Comparison of ENCODE assay signal across 22 cellular contexts in the genomic region with DNA sequence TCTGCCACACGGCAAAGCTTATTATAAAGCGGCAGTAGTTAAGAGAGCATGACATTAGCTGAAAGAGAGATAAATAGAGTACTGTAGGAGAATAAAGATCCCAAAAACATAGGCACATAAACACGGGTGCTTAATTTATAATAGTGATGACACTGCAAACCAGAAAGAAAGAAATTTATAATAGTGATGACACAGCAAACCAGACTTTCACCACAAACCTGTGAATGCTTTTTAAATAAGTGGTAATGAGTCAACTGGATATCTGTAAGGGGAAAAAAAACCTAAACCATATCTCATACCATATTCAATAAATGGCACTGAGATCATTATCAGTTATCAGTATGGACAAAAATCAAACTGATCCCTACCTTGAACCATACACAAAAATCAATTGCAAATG. TPM values are rescaled to one million over a fixed set of nuclear protein-coding genes. Genes with fewer than 3 reads are reported as not detected.
DNase-seq lines count a peak whose midpoint lies in the region; ATAC-seq, FAIRE-seq and TF ChIP-seq lines count a peak whose summit lies in the region.
"Had no signal": no experiment of that assay in that cellular context is flagged by ENCODE, and none has a peak within 500 bp of the region (broad histone marks: within the 10 kb centered on the region; RNA-seq: fewer than 3 reads in every experiment).

No MANE protein-coding gene starts in this region.

- in situ Hi-C loops in mammary epithelial cell (cut with MboI; ENCODE audit: low sequenced_read_pairs in 2 of 2): no loop called here

- no peaks in the 10 kb centered on the region for H3K4me1 Mint-ChIP-seq in MCF 10A (ENCODE audit: insufficient read depth, unreplicated experiment)
- H3K4me1 Mint-ChIP-seq in type B pancreatic cell (ENCODE audit: unreplicated experiment): no peaks in the 10 kb centered on the region
- H3K4me1 Mint-ChIP-seq: CD8-positive, alpha-beta memory T cell; H9 had no signal

- no peaks in the 10 kb centered on the region for H3K9me3 ChIP-seq in mammary epithelial cell (replicated peaks; ENCODE audit: insufficient read depth, low read length)
- no peaks in the 10 kb centered on the region for H3K9me3 ChIP-seq in SK-N-MC (ENCODE audit: low read depth, low read length)
- H3K9me3 ChIP-seq in aorta (ENCODE audit: control insufficient read depth, low read length): no peaks in the 10 kb centered on the region
- H3K9me3 ChIP-seq in kidney (ENCODE audit: control insufficient read depth in 1 of 2, low read length in 2 of 2): no peaks in the 10 kb centered on the region

- H2AFZ ChIP-seq in mammary epithelial cell (ENCODE audit: low read depth, low read length): no peak overlapping the region
- H2AFZ ChIP-seq: PC-9 had no signal

- H3K4me1 ChIP-seq in mammary epithelial cell (ENCODE audit: insufficient read depth, low read length): no peaks in the 10 kb centered on the region
- no peaks in the 10 kb centered on the region for H3K4me1 ChIP-seq in foreskin keratinocyte
- H3K4me1 ChIP-seq in aorta (ENCODE audit: control insufficient read depth in 1 of 2, insufficient read depth in 2 of 2, low read length in 2 of 2): no peaks in the 10 kb centered on the region
- no peaks in the 10 kb centered on the region for H3K4me1 ChIP-seq in kidney (ENCODE audit: control insufficient read depth in 1 of 2, insufficient read depth in 1 of 2, low read depth in 1 of 2, low read length in 2 of 2)

- H3K36me3 ChIP-seq in mammary epithelial cell (ENCODE audit: insufficient read depth, low read length): peaks cover 7% of the 10 kb centered on the region
- 0 out of 2 replicates have a peak, but pooled peaks cover 6% of the 10 kb centered on the region for H3K36me3 ChIP-seq in SK-N-MC (ENCODE audit: insufficient read depth, low read length)
- peaks cover 4 to 5% of the 10 kb centered on the region in 2 donors for H3K36me3 ChIP-seq in aorta (ENCODE audit: control insufficient read depth in 1 of 2, insufficient read depth in 2 of 2, low read length in 1 of 2)
- peaks cover 8 to 10% of the 10 kb centered on the region in 2 donors for H3K36me3 ChIP-seq in kidney (ENCODE audit: control insufficient read depth in 1 of 2, insufficient read depth in 2 of 2, low read length in 2 of 2)

- H3K9me3 Mint-ChIP-seq in MCF 10A (ENCODE audit: unreplicated experiment) (no peaks in the 10 kb centered on the region), type B pancreatic cell (peaks cover 3% of the 10 kb centered on the region)
- H3K9me3 Mint-ChIP-seq: CD8-positive, alpha-beta memory T cell; H9 had no signal

- 91% methylated on average over 3 of the region's 3 CpGs for WGBS in mammary epithelial cell (ENCODE audit: low coverage, missing lambda C conversion rate)
- WGBS in aorta, 2 donors: 95 to 96% methylated on average over 3 of the region's 3 CpGs

- H3K9ac ChIP-seq in mammary epithelial cell (ENCODE audit: insufficient read depth, low read length) (no peak overlapping the region), SK-N-MC (ENCODE audit: insufficient read length) (no peak overlapping the region), kidney (ENCODE audit: low read length in 2 of 2) (no peak overlapping the region)

- no peaks in the 10 kb centered on the region for H3K27me3 ChIP-seq in mammary epithelial cell (ENCODE audit: insufficient read depth, low read length)
- H3K27me3 ChIP-seq in foreskin keratinocyte: no peaks in the 10 kb centered on the region
- H3K27me3 ChIP-seq in aorta (ENCODE audit: control insufficient read depth in 1 of 2, insufficient read depth in 2 of 2, low read length in 1 of 2): no peaks in the 10 kb centered on the region

- CTCF ChIA-PET in mammary epithelial cell (lab: Charles Lee; ENCODE audit: low non-redundant PET) (no interaction called here), MCF 10A (lab: Yijun Ruan, JAX) (interaction anchor here (0.6 kb wide), 1 partner anchor 310 kb away, joined by 3 read pairs; no protein-coding TSS in a partner anchor)

- no peak overlapping the region for H3K4me3 Mint-ChIP-seq in MCF 10A (ENCODE audit: unreplicated experiment)
- no peak overlapping the region for H3K4me3 Mint-ChIP-seq in type B pancreatic cell
- H3K4me3 Mint-ChIP-seq: CD8-positive, alpha-beta memory T cell; H9 had no signal

- H3K27ac ChIP-seq in mammary epithelial cell (ENCODE audit: insufficient read depth, low read depth, low read length) (no peak overlapping the region), SK-N-MC (peak overlapping the region; percentile 89), foreskin keratinocyte (no peak overlapping the region), aorta (ENCODE audit: low read depth in 1 of 2, low read length in 2 of 2) (no peak overlapping the region), kidney (ENCODE audit: low read depth in 2 of 2, low read length in 2 of 2) (no peak overlapping the region)
- H3K27ac ChIP-seq: PC-9 had no signal

- H3K36me3 Mint-ChIP-seq in MCF 10A (ENCODE audit: insufficient read depth, unreplicated experiment) (peaks cover 28% of the 10 kb centered on the region), type B pancreatic cell (peaks cover 21% of the 10 kb centered on the region)

- dilution Hi-C loops in mammary epithelial cell (cut with HindIII; ENCODE audit: low sequenced_read_pairs): no loop called here

- H4K20me1 ChIP-seq in mammary epithelial cell (ENCODE audit: insufficient read depth, low read length): no peaks in the 10 kb centered on the region

- H3K27me3 Mint-ChIP-seq in MCF 10A (ENCODE audit: insufficient read depth, unreplicated experiment) (no peaks in the 10 kb centered on the region), type B pancreatic cell (no peaks in the 10 kb centered on the region)
- H3K27me3 Mint-ChIP-seq: CD8-positive, alpha-beta memory T cell had no signal

- intact Hi-C loops in mammary epithelial cell (cut with micrococcal nuclease): no loop called here
- intact Hi-C loops in MCF 10A (cut with micrococcal nuclease): no loop called here
- intact Hi-C loops in aorta (cut with DNase I): no loop called here
- intact Hi-C loops in kidney (cut with DNase I): no loop called here

- no peak for FAIRE-seq in kidney (lab: Jason Lieb, UNC)
- FAIRE-seq: A204.1, GM12878 had no signal

- H3K4me3 ChIP-seq in mammary epithelial cell (replicated peaks in 1 of 3; ENCODE audit: insufficient read depth in 1 of 3, low read depth in 2 of 3, low read length in 3 of 3) (no peak overlapping the region), SK-N-MC (peak overlapping the region; percentile 47; the same call in 1 of the 2 replicates), aorta (ENCODE audit: low read length in 2 of 2) (no peak overlapping the region), kidney (ENCODE audit: low read length in 2 of 2) (no peak overlapping the region)
- H3K4me3 ChIP-seq: GM12878, PC-9 had no signal

- H3K79me2 ChIP-seq in mammary epithelial cell (ENCODE audit: insufficient read depth, low read length): no peaks in the 10 kb centered on the region

- POLR2A ChIA-PET in MCF 10A (lab: Yijun Ruan, JAX): no interaction called here

- H3K4me2 ChIP-seq in mammary epithelial cell (ENCODE audit: insufficient read depth, low read depth, low read length): no peak overlapping the region
- H3K4me2 ChIP-seq: PC-9 had no signal

- TF ChIP-seq CTCF in mammary epithelial cell (conservative IDR thresholded peaks at IDR 0.05 in 1 of 2, IDR thresholded peaks at IDR 0.05 in 1 of 2; ENCODE audit: extremely low read depth in 1 of 2, insufficient read depth in 1 of 2, low read depth in 1 of 2, low read length in 2 of 2): no peak
- TF ChIP-seq CTCF in MCF 10A (IDR thresholded peaks at IDR 0.05; ENCODE audit: unreplicated experiment): no peak
- no peak for TF ChIP-seq CTCF in foreskin keratinocyte (conservative IDR thresholded peaks at IDR 0.05)
- no peak for TF ChIP-seq CTCF in type B pancreatic cell (conservative IDR thresholded peaks at IDR 0.05)
- TF ChIP-seq CTCF in kidney (IDR thresholded peaks at IDR 0.05; ENCODE audit: borderline replicate concordance, extremely low read depth, insufficient read depth): no peak

- H3K27ac Mint-ChIP-seq in MCF 10A (ENCODE audit: low read depth, unreplicated experiment): no peak overlapping the region
- H3K27ac Mint-ChIP-seq in type B pancreatic cell: no peak overlapping the region
- H3K27ac Mint-ChIP-seq: CD8-positive, alpha-beta memory T cell; H9 had no signal

- peak; percentile 31 for ATAC-seq in foreskin keratinocyte
- ATAC-seq in aorta (ENCODE audit: low FRiP score): no peak
- ATAC-seq: GM12878 had no signal

- BruUV-seq in mammary epithelial cell (replicated peaks; lab: Mats Ljungman, UMichigan) (no TSS peak), MCF 10A (replicated peaks; lab: Mats Ljungman, UMichigan) (no TSS peak)

- DNase-seq in mammary epithelial cell: peak; percentile 12
- DNase-seq in MCF 10A (ENCODE audit: unreplicated experiment): no peak
- peak; percentile 67 for DNase-seq in SK-N-MC (ENCODE audit: low read depth, low spot score)
- DNase-seq in foreskin keratinocyte: peak in 1 of 2 donors; percentile 13
- no peak for DNase-seq in activated gamma-delta T cell treated with Interleukin-2 at 50 U/mL for 16 hours
- DNase-seq in type B pancreatic cell (ENCODE audit: extremely low spot score, unreplicated experiment): no peak
- no peak for DNase-seq in aorta
- DNase-seq in kidney: no peak
- DNase-seq: C1 segment of cervical spinal cord; CD8-positive, alpha-beta memory T cell; DMS53; EL; H9; Karpas-422; MV-4-11; NCI-H1694 treated with DMSO at 0.1 percent for 48 hours; NCI-H2107; NCI-H2227 treated with DMSO at 0.1 percent for 48 hours; NCI-H510A treated with DMSO at 0.1 percent for 48 hours; PC-9 had no signal

RNA-seq across cellular contexts. Expression of a gene that starts 25.5 kb away (rescaled TPM):
- total RNA-seq in mammary epithelial cell: 10 to 100 TPM; 15.3 to 36.4 TPM
- polyA plus RNA-seq in mammary epithelial cell: 10.4 TPM
- polyA minus RNA-seq in mammary epithelial cell: 12.8 TPM
- total RNA-seq in MCF 10A (2022): 32.8 and 47.2 TPM in 2 replicates
- total RNA-seq in foreskin keratinocyte: 42.7 and 49.2 TPM in 2 replicates
- 15.4 and 21.1 TPM in 2 replicates for polyA plus RNA-seq in foreskin keratinocyte
- total RNA-seq in type B pancreatic cell (ENCODE audit: low replicate concordance): 30.4 and 44.2 TPM in 2 replicates
- total RNA-seq in aorta: 10 to 100 TPM; 21.3 to 22.9 TPM
- polyA plus RNA-seq in aorta: 10 to 100 TPM; 13.5 to 14.5 TPM
- 27.1 TPM for total RNA-seq in kidney
- 10.0 TPM for polyA plus RNA-seq in kidney (ENCODE audit: insufficient read depth, low read depth, low replicate concordance)

Comparison
In these comparisons a context has a peak if more than half of its experiments do, and no peak if none do; other contexts are left out.
1. DNase-seq: peak in mammary epithelial cell (single experiment) and SK-N-MC (single experiment); none in MCF 10A (single experiment), activated gamma-delta T cell treated with Interleukin-2 at 50 U/mL for 16 hours (single experiment), type B pancreatic cell (single experiment), aorta (0 of 2) and kidney (single experiment).